ENCODE assay signal across 14 cellular contexts in genomic region chr11:11478687-11479086, GRCh38.
A peak's percentile ranks its signal among the peaks of the same experiment; 100 is the strongest.
DNase-seq lines count a peak whose midpoint lies in the region; ATAC-seq, FAIRE-seq and TF ChIP-seq lines count a peak whose summit lies in the region.
"Had no signal": no experiment of that assay in that cellular context is flagged by ENCODE, and none has a peak within 500 bp of the region (broad histone marks: within the 10 kb centered on the region; RNA-seq: fewer than 3 reads in every experiment).

No MANE protein-coding gene starts in this region.

- H3K36me3 ChIP-seq in Karpas-422 (ENCODE audit: insufficient read depth, low read length) (no peaks in the 10 kb centered on the region), H1 (ENCODE audit: control insufficient read depth in 2 of 4, insufficient read depth in 4 of 4, low read length in 3 of 4) (no peaks in the 10 kb centered on the region), keratinocyte (ENCODE audit: control insufficient read depth in 2 of 2, extremely low read depth in 1 of 2, insufficient read depth in 2 of 2, low read length in 2 of 2) (peaks cover 0 to 6% of the 10 kb centered on the region in 2 experiments)

- H3K56ac ChIP-seq in H1 (replicated peaks; ENCODE audit: insufficient read length, low read depth, low read length): no peak overlapping the region

- H4K20me1 ChIP-seq in Karpas-422 (ENCODE audit: insufficient read depth, low read depth, low read length): no peaks in the 10 kb centered on the region; the same call in 1 of the 2 replicates
- no peaks in the 10 kb centered on the region for H4K20me1 ChIP-seq in H1 (replicated peaks in 1 of 2; ENCODE audit: control insufficient read depth in 1 of 2, insufficient read depth in 2 of 2, low read length in 2 of 2)
- no peaks in the 10 kb centered on the region for H4K20me1 ChIP-seq in keratinocyte (ENCODE audit: control insufficient read depth, extremely low read depth, insufficient read depth, low read length)

- in situ Hi-C loops in G401 (cut with HindIII; ENCODE audit: low sequenced_read_pairs): no loop called here

- TF ChIP-seq EP300 in H1 (IDR thresholded peaks at IDR 0.05; ENCODE audit: borderline replicate concordance in 1 of 2, low read depth in 2 of 2, low read length in 2 of 2): no peak

- H2AFZ ChIP-seq in Karpas-422 (ENCODE audit: low read length) (no peak overlapping the region), H1 (ENCODE audit: low read length) (no peak overlapping the region), keratinocyte (ENCODE audit: control insufficient read depth, low read length) (no peak overlapping the region)

- H3K9me1 ChIP-seq in keratinocyte (ENCODE audit: control insufficient read depth, extremely low read depth, insufficient read depth, low read length): no peaks in the 10 kb centered on the region

- no peaks in the 10 kb centered on the region for H3K9me2 ChIP-seq in Karpas-422 (replicated peaks; ENCODE audit: insufficient read depth, low read length)

- no peak overlapping the region for H2BK120ac ChIP-seq in H1 (replicated peaks; ENCODE audit: low read depth, low read length)

- H4K5ac ChIP-seq in H1 (ENCODE audit: insufficient read length, low read depth, low read length): no peak overlapping the region

- no peak overlapping the region for H3K18ac ChIP-seq in H1 (ENCODE audit: extremely low read depth, low read length)

- no peaks in the 10 kb centered on the region for H3K9me3 ChIP-seq in Karpas-422 (ENCODE audit: low read length)
- H3K9me3 ChIP-seq in H1 (ENCODE audit: insufficient read depth in 2 of 2, low read depth in 1 of 2, low read length in 1 of 2): no peaks in the 10 kb centered on the region
- no peaks in the 10 kb centered on the region for H3K9me3 ChIP-seq in keratinocyte (ENCODE audit: control insufficient read depth, low read depth, low read length)

- DNase-seq in G401 (ENCODE audit: low spot score) (peak; percentile 45), Karpas-422 (peak; percentile 44), H1 (ENCODE audit: low read depth in 1 of 2, low spot score in 2 of 2) (peak; percentile 33 to 54), keratinocyte (ENCODE audit: low read depth, low spot score) (no peak), NCI-H2196 (lab: John Stamatoyannopoulos, UW; ENCODE audit: unreplicated experiment) (no peak), epidermal melanocyte (ENCODE audit: insufficient read length, low spot score) (no peak)
- DNase-seq: CD4-positive, alpha-beta memory T cell; NCI-H1092; NCI-H187; NCI-H446 treated with DMSO at 0.1 percent for 48 hours; NCI-H774 had no signal

- H3K79me1 ChIP-seq in H1 (ENCODE audit: low read depth, low read length): no peaks in the 10 kb centered on the region

- TF ChIP-seq POLR2A in H1 (IDR thresholded peaks at IDR 0.05; ENCODE audit: control extremely low read depth in 1 of 2, low read depth in 2 of 2, low read length in 2 of 2): no peak

- no peak overlapping the region for H4K91ac ChIP-seq in H1 (replicated peaks; ENCODE audit: insufficient read length, low read length)

- 52% methylated on average over 11 of the region's 12 CpGs; no CpG with 5 or more reads in 1 of the 2 experiments for WGBS in H1 (ENCODE audit: extremely low coverage in 1 of 2, insufficient coverage in 1 of 2, insufficient read length in 1 of 2, insufficient replicate concordance in 2 of 2, low coverage in 1 of 2, low lambda C conversion rate in 2 of 2, missing lambda C conversion rate in 1 of 2), 2 experiments

- H2BK20ac ChIP-seq in H1 (ENCODE audit: low read length): no peak overlapping the region

- H4K8ac ChIP-seq in H1 (ENCODE audit: extremely low read depth, insufficient read depth, low read length): no peak overlapping the region

- H2BK15ac ChIP-seq in H1 (ENCODE audit: low read length): no peak overlapping the region

- TF ChIP-seq RAD21 in H1 (IDR thresholded peaks at IDR 0.05 in 1 of 2, conservative IDR thresholded peaks at IDR 0.05 in 1 of 2; ENCODE audit: low read depth in 2 of 2, low read length in 2 of 2): peak; percentile 35 to 55

- no peak overlapping the region for H3K4ac ChIP-seq in H1 (replicated peaks; ENCODE audit: insufficient read length, low read depth, low read length)

- H2AK5ac ChIP-seq in H1 (ENCODE audit: low read depth, low read length): no peak overlapping the region

- dilution Hi-C loops in keratinocyte (cut with MboI; ENCODE audit: extremely low pct_ligation_motif_present, low sequenced_read_pairs): no loop called here

- H2BK5ac ChIP-seq in H1 (ENCODE audit: low read depth, low read length): no peak overlapping the region

- no peak overlapping the region for H3K9ac ChIP-seq in Karpas-422 (ENCODE audit: low read length)
- H3K9ac ChIP-seq in H1 (replicated peaks in 1 of 4; ENCODE audit: extremely low read depth in 1 of 4, low read depth in 3 of 4, low read length in 3 of 4): no peak overlapping the region
- H3K9ac ChIP-seq in keratinocyte (ENCODE audit: control insufficient read depth, extremely low read depth, insufficient read depth, low read length): no peak overlapping the region

- H3K27ac ChIP-seq in Karpas-422 (ENCODE audit: low read length): no peak overlapping the region
- no peak overlapping the region for H3K27ac ChIP-seq in H1 (ENCODE audit: low read depth, low read length)
- H3K27ac ChIP-seq in keratinocyte (ENCODE audit: control insufficient read depth, insufficient read depth, low read length): no peak overlapping the region
- H3K27ac ChIP-seq: HL-60, SK-N-MC had no signal

- H3K4me1 ChIP-seq in Karpas-422 (ENCODE audit: low read length) (no peaks in the 10 kb centered on the region), H1 (replicated peaks in 1 of 4; ENCODE audit: control insufficient read depth in 3 of 4, insufficient read depth in 4 of 4, low read length in 3 of 4) (peaks cover 0 to 5% (median 2%) of the 10 kb centered on the region in 4 experiments; a peak in 3 of 7 replicates), keratinocyte (ENCODE audit: control insufficient read depth, extremely low read depth, insufficient read depth, low read length) (peaks cover 28% of the 10 kb centered on the region)

- TF ChIP-seq CTCF in H1 (IDR thresholded peaks at IDR 0.05; ENCODE audit: control extremely low read depth in 1 of 3, insufficient read depth in 1 of 3, low read depth in 1 of 3, low read length in 3 of 3): peak; percentile 45 to 67 (median 59)
- TF ChIP-seq CTCF in keratinocyte (optimal IDR thresholded peaks at IDR 0.05 in 1 of 3, IDR thresholded peaks at IDR 0.05 in 1 of 3, conservative IDR thresholded peaks at IDR 0.05 in 1 of 3; ENCODE audit: extremely low read depth in 1 of 3, insufficient read depth in 2 of 3, low read length in 3 of 3): peak in 2 of 3 experiments; percentile 12 to 21

- H3K14ac ChIP-seq in H1 (ENCODE audit: insufficient read length): no peak overlapping the region

- H3K4me3 ChIP-seq in Karpas-422 (ENCODE audit: low read length) (no peak overlapping the region), H1 (ENCODE audit: extremely low read depth in 1 of 4, insufficient read depth in 2 of 4, low read depth in 3 of 4, low read length in 4 of 4) (no peak overlapping the region), keratinocyte (ENCODE audit: control insufficient read depth in 2 of 3, extremely low read depth in 1 of 3, insufficient read depth in 2 of 3, low read depth in 1 of 3, low read length in 3 of 3) (no peak overlapping the region)
- H3K4me3 ChIP-seq: SK-N-MC had no signal

- H3K23me2 ChIP-seq in H1 (ENCODE audit: low read depth, low read length): no peaks in the 10 kb centered on the region

- no peaks in the 10 kb centered on the region for H3K27me3 ChIP-seq in Karpas-422 (ENCODE audit: low read length)
- H3K27me3 ChIP-seq in H1 (replicated peaks in 1 of 4; ENCODE audit: control insufficient read depth in 3 of 4, extremely low read depth in 1 of 4, insufficient read depth in 3 of 4, low read length in 3 of 4): no peaks in the 10 kb centered on the region
- H3K27me3 ChIP-seq in keratinocyte (ENCODE audit: control insufficient read depth, extremely low read depth, insufficient read depth, low read length): no peaks in the 10 kb centered on the region

- POLR2A ChIA-PET in H1 (lab: Charles Lee; ENCODE audit: partially characterized antibody): no interaction called here

- CTCF ChIA-PET in H1 (lab: Charles Lee; ENCODE audit: partially characterized antibody): interaction anchor here (0.7 to 1.8 kb wide), 6 partner anchors 14 to 454 kb away, joined by 3 to 10 read pairs (median 3); no protein-coding TSS in a partner anchor

- no peak overlapping the region for H3K23ac ChIP-seq in H1 (ENCODE audit: insufficient read length)

- H2BK12ac ChIP-seq in H1 (ENCODE audit: low read depth, low read length): no peak overlapping the region

- FAIRE-seq in H1 (lab: Jason Lieb, UNC) (no peak), keratinocyte (lab: Jason Lieb, UNC) (no peak)

- H3K79me2 ChIP-seq in Karpas-422 (ENCODE audit: low read length) (no peaks in the 10 kb centered on the region), H1 (ENCODE audit: control insufficient read depth in 1 of 2, insufficient read depth in 2 of 2, low read length in 2 of 2) (no peaks in the 10 kb centered on the region), keratinocyte (ENCODE audit: control insufficient read depth, insufficient read depth, low read length) (peaks cover 1% of the 10 kb centered on the region)

- no peak overlapping the region for H3K4me2 ChIP-seq in Karpas-422 (ENCODE audit: low read depth, low read length, poor library complexity, severe bottlenecking)
- no peak overlapping the region for H3K4me2 ChIP-seq in H1 (ENCODE audit: insufficient read depth in 1 of 2, low read depth in 2 of 2, low read length in 2 of 2)
- H3K4me2 ChIP-seq in keratinocyte (ENCODE audit: control insufficient read depth, extremely low read depth, insufficient read depth, low read depth, low read length): peak overlapping the region; percentile 18

- no peak for ATAC-seq in HG02973 (IDR thresholded peaks at IDR 0.05; ENCODE audit: unreplicated experiment)

TF ChIP-seq in H1, 55 proteins besides CTCF, POLR2A, EP300 and RAD21 (continues in another document):
- no peak for TF ChIP-seq CBX8 (IDR thresholded peaks at IDR 0.05; ENCODE audit: borderline replicate concordance, low read depth, low read length)
- no peak for TF ChIP-seq RBBP5 (IDR thresholded peaks at IDR 0.05; ENCODE audit: borderline replicate concordance, low read depth, low read length)
- TF ChIP-seq HDAC2 (IDR thresholded peaks at IDR 0.05; ENCODE audit: borderline replicate concordance in 1 of 2, low read depth in 2 of 2, low read length in 2 of 2): no peak
- peak; percentile 39; the same call in 1 of the 2 replicates for TF ChIP-seq CHD2 (IDR thresholded peaks at IDR 0.05; ENCODE audit: low read length)
- no peak for TF ChIP-seq SRF (IDR thresholded peaks at IDR 0.05; ENCODE audit: low read depth, low read length)
- TF ChIP-seq KDM1A (IDR thresholded peaks at IDR 0.05; ENCODE audit: borderline replicate concordance, low read length): peak; percentile 64; the same call in 1 of the 2 replicates
- no peak for TF ChIP-seq NANOG (IDR thresholded peaks at IDR 0.05; ENCODE audit: insufficient read depth, low read depth, low read length, poor library complexity, severe bottlenecking)
- no peak for TF ChIP-seq TAF7 (optimal IDR thresholded peaks at IDR 0.05; ENCODE audit: borderline replicate concordance, low read depth, low read length)
- TF ChIP-seq KDM4A (IDR thresholded peaks at IDR 0.05; ENCODE audit: low read depth, low read length, severe bottlenecking): no peak

Comparison
In these comparisons a context has a peak if more than half of its experiments do, and no peak if none do; other contexts are left out.
1. DNase-seq: peak in G401 (single experiment), Karpas-422 (single experiment) and H1 (2 of 2); none in keratinocyte (single experiment), NCI-H2196 (single experiment) and epidermal melanocyte (single experiment).